8 cellular contexts compared by ENCODE assay signal in the genomic region with DNA sequence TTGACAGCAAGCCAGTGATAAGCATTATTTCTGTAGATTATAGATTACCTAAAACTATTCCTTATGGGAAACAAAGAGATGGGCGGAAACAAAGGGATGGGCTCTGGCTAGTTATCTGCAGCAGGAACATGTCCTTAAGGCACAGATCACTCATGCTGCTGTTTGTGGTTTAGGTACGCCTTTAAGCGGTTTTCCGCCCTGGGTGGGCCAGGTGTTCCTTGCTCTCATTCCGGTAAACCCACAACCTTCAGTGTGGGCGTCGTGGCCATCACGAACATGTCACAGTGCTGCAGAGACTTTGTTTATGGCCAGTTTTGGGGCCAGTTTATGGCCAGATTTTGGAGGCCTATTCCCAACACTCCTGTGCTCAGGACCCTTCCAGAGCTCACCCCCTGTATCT. TPM values are rescaled to one million over a fixed set of nuclear protein-coding genes. Genes with fewer than 3 reads are reported as not detected.
DNase-seq lines count a peak whose midpoint lies in the region; ATAC-seq, FAIRE-seq and TF ChIP-seq lines count a peak whose summit lies in the region.
"Not testable (repeated sequence)": the region's sequence is repeated elsewhere in the genome, so short reads cannot be mapped to it uniquely, and the experiment has no call there.

No MANE protein-coding gene starts in this region.

- not testable (repeated sequence) for H2AFZ ChIP-seq in HepG2 (ENCODE audit: low read length)

- peaks cover 18% of the 10 kb centered on the region for H3K4me1 ChIP-seq in CD4-positive, alpha-beta memory T cell (ENCODE audit: insufficient read depth, low read length)
- peaks cover 31% of the 10 kb centered on the region for H3K4me1 ChIP-seq in HepG2 (ENCODE audit: insufficient read depth, low read length)
- H3K4me1 ChIP-seq in transverse colon: not testable (repeated sequence)

- not testable (repeated sequence) for H3K27me3 ChIP-seq in CD4-positive, alpha-beta memory T cell (ENCODE audit: insufficient read depth, low read length); transverse colon
- H3K27me3 ChIP-seq in HepG2 (ENCODE audit: control insufficient read depth in 1 of 2, insufficient read depth in 2 of 2, low read length in 2 of 2): peaks cover 2 to 35% of the 10 kb centered on the region in 2 experiments; a peak in 4 of 5 replicates

- in situ Hi-C loops in HepG2 (cut with HindIII; ENCODE audit: extremely low pct_ligation_motif_present, low pct_unique_long_range_greater_than_20kb); transverse colon (cut with MboI; ENCODE audit: low pct_ligation_motif_present in 1 of 4, low pct_unique_long_range_greater_than_20kb in 1 of 4, low sequenced_read_pairs in 3 of 4): not testable (repeated sequence)

- not testable (repeated sequence) for FAIRE-seq in HepG2 (lab: Jason Lieb, UNC)

- H4K20me1 ChIP-seq in HepG2 (ENCODE audit: insufficient read depth, low read length): not testable (repeated sequence)

- WGBS in HepG2 (ENCODE audit: low lambda C conversion rate): 87% methylated on average over 8 of the region's 8 CpGs
- WGBS in transverse colon (ENCODE audit: low coverage in 1 of 2), 2 donors: 73 to 75% methylated on average over 4 to 8 of the region's 8 CpGs

- not testable (repeated sequence) for ATAC-seq in activated CD8-positive, alpha-beta T cell treated with anti-CD3 and anti-CD28 coated beads, Interleukin-2, amount 10 ng/mL, durations not matched to agents 7 days and 5 days; HepG2
- ATAC-seq in activated T-helper 17 cell treated with anti-CD3 and anti-CD28 coated beads, Interleukin-2, amount 50 U/mL, for 72 hours (replicated peaks): peak; percentile 22

- not testable (repeated sequence) for H3K4me3 ChIP-seq in CD4-positive, alpha-beta memory T cell (ENCODE audit: low read length in 2 of 2); HepG2 (replicated peaks in 1 of 3; ENCODE audit: insufficient read depth in 1 of 3, low read depth in 2 of 3, low read length in 3 of 3); transverse colon

- peak overlapping the region in 6 of 7 donors; percentile 25 to 68 (median 50) for H3K27ac Mint-ChIP-seq in CD4-positive, alpha-beta memory T cell
- H3K27ac Mint-ChIP-seq in activated CD8-positive, alpha-beta T cell treated with anti-CD3 and anti-CD28 coated beads, Interleukin-2, amount 10 ng/mL, durations not matched to agents 7 days and 5 days: peak overlapping the region; percentile 37
- peak overlapping the region; percentile 39 for H3K27ac Mint-ChIP-seq in activated T-helper 17 cell treated with anti-CD3 and anti-CD28 coated beads, Interleukin-2, amount 50 U/mL, for 72 hours
- H3K27ac Mint-ChIP-seq in activated naive CD8-positive, alpha-beta T cell treated with anti-CD3 and anti-CD28 coated beads for 36 hours: not testable (repeated sequence)

- not testable (repeated sequence) for H3K9ac ChIP-seq in HepG2 (ENCODE audit: insufficient read depth, low read depth, low read length)

- H3K27ac ChIP-seq in CD4-positive, alpha-beta memory T cell (ENCODE audit: low read depth, low read length); HepG2 (ENCODE audit: extremely low read length, insufficient read depth, low read length); transverse colon: not testable (repeated sequence)
- H3K27ac ChIP-seq in VCaP: peak overlapping the region; percentile 58

- not testable (repeated sequence) for TF ChIP-seq POLR2A in HepG2 (IDR thresholded peaks at IDR 0.05; ENCODE audit: insufficient read depth in 1 of 2, low read depth in 2 of 2, low read length in 2 of 2); transverse colon (IDR thresholded peaks at IDR 0.05)

- DNase-seq in CD4-positive, alpha-beta memory T cell: peak in 4 of 5 donors; percentile 24 to 55 (median 37)
- peak; percentile 78 for DNase-seq in activated CD8-positive, alpha-beta T cell treated with anti-CD3 and anti-CD28 coated beads, Interleukin-2, amount 10 ng/mL, durations not matched to agents 7 days and 5 days
- peak; percentile 63 for DNase-seq in activated naive CD8-positive, alpha-beta T cell treated with anti-CD3 and anti-CD28 coated beads for 36 hours
- not testable (repeated sequence) for DNase-seq in HepG2 (ENCODE audit: low spot score)
- peak; percentile 23 for DNase-seq in stimulated activated CD4-positive, alpha-beta T cell treated with anti-CD3 and anti-CD28 coated beads, Interleukin-4, amount 100 ng/mL, for 24 hours
- peak; percentile 34 for DNase-seq in transverse colon

- not testable (repeated sequence) for H3K36me3 ChIP-seq in CD4-positive, alpha-beta memory T cell (ENCODE audit: insufficient read depth, low read length); HepG2 (replicated peaks in 1 of 2; ENCODE audit: control insufficient read depth in 1 of 2, insufficient read depth in 2 of 2, low read length in 2 of 2); transverse colon

- peak overlapping the region in 4 of 8 donors; percentile 25 to 68 (median 42) for H3K4me3 Mint-ChIP-seq in CD4-positive, alpha-beta memory T cell
- peak overlapping the region; percentile 10 for H3K4me3 Mint-ChIP-seq in activated CD8-positive, alpha-beta T cell treated with anti-CD3 and anti-CD28 coated beads, Interleukin-2, amount 10 ng/mL, durations not matched to agents 7 days and 5 days
- H3K4me3 Mint-ChIP-seq in activated T-helper 17 cell treated with anti-CD3 and anti-CD28 coated beads, Interleukin-2, amount 50 U/mL, for 72 hours: peak overlapping the region; percentile 37
- not testable (repeated sequence) for H3K4me3 Mint-ChIP-seq in activated naive CD8-positive, alpha-beta T cell treated with anti-CD3 and anti-CD28 coated beads for 36 hours

- TF ChIP-seq EP300 in HepG2 (IDR thresholded peaks at IDR 0.05; ENCODE audit: low read depth in 2 of 2, low read length in 2 of 2); HepG2 (CRISPR knock-in tag; IDR thresholded peaks at IDR 0.05; ENCODE audit: borderline replicate concordance); transverse colon (IDR thresholded peaks at IDR 0.05; ENCODE audit: low read depth): not testable (repeated sequence)

- not testable (repeated sequence) for TF ChIP-seq RAD21 in HepG2 (CRISPR knock-in tag; IDR thresholded peaks at IDR 0.05)

- H3K4me2 ChIP-seq in HepG2 (ENCODE audit: low read depth, low read length): not testable (repeated sequence)

- not testable (repeated sequence) for TF ChIP-seq CTCF in VCaP (conservative IDR thresholded peaks at IDR 0.05); HepG2 (CRISPR knock-in tag; IDR thresholded peaks at IDR 0.05); transverse colon (IDR thresholded peaks at IDR 0.05)

- not testable (repeated sequence) for H3K27me3 Mint-ChIP-seq in CD4-positive, alpha-beta memory T cell; activated CD8-positive, alpha-beta T cell treated with anti-CD3 and anti-CD28 coated beads, Interleukin-2, amount 10 ng/mL, durations not matched to agents 7 days and 5 days (ENCODE audit: low read depth); activated T-helper 17 cell treated with anti-CD3 and anti-CD28 coated beads, Interleukin-2, amount 50 U/mL, for 72 hours; activated naive CD8-positive, alpha-beta T cell treated with anti-CD3 and anti-CD28 coated beads for 36 hours

- intact Hi-C loops in CD4-positive, alpha-beta memory T cell (cut with micrococcal nuclease); HepG2 (cut with micrococcal nuclease; ENCODE audit: unreplicated experiment); transverse colon (cut with DNase I; ENCODE audit: low total_unique reads): not testable (repeated sequence)

- POLR2A ChIA-PET in CD4-positive, alpha-beta memory T cell (lab: Charles Lee; ENCODE audit: partially characterized antibody); HepG2 (lab: Yijun Ruan, JAX): not testable (repeated sequence)
- POLR2A ChIA-PET in activated CD8-positive, alpha-beta T cell treated with anti-CD3 and anti-CD28 coated beads, Interleukin-2, amount 10 ng/mL, durations not matched to agents 7 days and 5 days (lab: Charles Lee): interaction anchor here (1.0 kb wide), 1 partner anchor 18 kb away, joined by 3 read pairs; no protein-coding TSS in a partner anchor

- H3K9me3 Mint-ChIP-seq in CD4-positive, alpha-beta memory T cell: peaks cover 0 to 14% (median 6%) of the 10 kb centered on the region in 8 donors
- not testable (repeated sequence) for H3K9me3 Mint-ChIP-seq in activated CD8-positive, alpha-beta T cell treated with anti-CD3 and anti-CD28 coated beads, Interleukin-2, amount 10 ng/mL, durations not matched to agents 7 days and 5 days (ENCODE audit: insufficient read depth); activated T-helper 17 cell treated with anti-CD3 and anti-CD28 coated beads, Interleukin-2, amount 50 U/mL, for 72 hours; activated naive CD8-positive, alpha-beta T cell treated with anti-CD3 and anti-CD28 coated beads for 36 hours

- BruUV-seq in HepG2 (replicated peaks; lab: Mats Ljungman, UMichigan): not testable (repeated sequence)

- H3K4me1 Mint-ChIP-seq in CD4-positive, alpha-beta memory T cell: peaks cover 11 to 37% (median 21%) of the 10 kb centered on the region in 4 donors
- H3K4me1 Mint-ChIP-seq in activated CD8-positive, alpha-beta T cell treated with anti-CD3 and anti-CD28 coated beads, Interleukin-2, amount 10 ng/mL, durations not matched to agents 7 days and 5 days (ENCODE audit: low read depth): peaks cover 39% of the 10 kb centered on the region
- peaks cover 13% of the 10 kb centered on the region for H3K4me1 Mint-ChIP-seq in activated T-helper 17 cell treated with anti-CD3 and anti-CD28 coated beads, Interleukin-2, amount 50 U/mL, for 72 hours
- peaks cover 21% of the 10 kb centered on the region for H3K4me1 Mint-ChIP-seq in activated naive CD8-positive, alpha-beta T cell treated with anti-CD3 and anti-CD28 coated beads for 36 hours

- H3K36me3 Mint-ChIP-seq in CD4-positive, alpha-beta memory T cell; activated T-helper 17 cell treated with anti-CD3 and anti-CD28 coated beads, Interleukin-2, amount 50 U/mL, for 72 hours (ENCODE audit: low read depth); activated naive CD8-positive, alpha-beta T cell treated with anti-CD3 and anti-CD28 coated beads for 36 hours: not testable (repeated sequence)
- H3K36me3 Mint-ChIP-seq in activated CD8-positive, alpha-beta T cell treated with anti-CD3 and anti-CD28 coated beads, Interleukin-2, amount 10 ng/mL, durations not matched to agents 7 days and 5 days (ENCODE audit: low read depth): peaks cover 11% of the 10 kb centered on the region

- H3K79me2 ChIP-seq in HepG2 (ENCODE audit: insufficient read depth, low read length): not testable (repeated sequence)

- not testable (repeated sequence) for H3K9me3 ChIP-seq in CD4-positive, alpha-beta memory T cell (ENCODE audit: control insufficient read depth in 1 of 2, low read length in 2 of 2); HepG2 (ENCODE audit: low read length); transverse colon

- CTCF ChIA-PET in CD4-positive, alpha-beta memory T cell (lab: Charles Lee; ENCODE audit: partially characterized antibody): interaction anchor here (1.9 kb wide), 1 partner anchor 162 kb away, joined by 4 read pairs; no protein-coding TSS in a partner anchor
- CTCF ChIA-PET in activated CD8-positive, alpha-beta T cell treated with anti-CD3 and anti-CD28 coated beads, Interleukin-2, amount 10 ng/mL, durations not matched to agents 7 days and 5 days (lab: Charles Lee): interaction anchor here (0.7 kb wide), 1 partner anchor 400 kb away, joined by 3 read pairs; no protein-coding TSS in a partner anchor
- CTCF ChIA-PET in HepG2 (lab: Yijun Ruan, JAX; ENCODE audit: low intra/inter-chr PET ratio, low total read pairs): not testable (repeated sequence)

RNA-seq across cellular contexts. Expression of a gene that starts 37.3 kb away (rescaled TPM):
- total RNA-seq in CD4-positive, alpha-beta memory T cell: 10 to 100 TPM; 41.2 to 43.6 TPM
- 100 to 1,000 TPM; 106 to 139 TPM for polyA plus RNA-seq in CD4-positive, alpha-beta memory T cell
- total RNA-seq in activated CD8-positive, alpha-beta T cell treated with anti-CD3 and anti-CD28 coated beads, Interleukin-2, amount 10 ng/mL, durations not matched to agents 7 days and 5 days: 100 to 1,000 TPM; 291 to 301 TPM
- 10 to 100 TPM; 53.5 to 75.6 TPM for total RNA-seq in activated T-helper 17 cell treated with anti-CD3 and anti-CD28 coated beads, Interleukin-2, amount 50 U/mL, for 72 hours
- 100 to 1,000 TPM; 148 to 157 TPM for total RNA-seq in activated naive CD8-positive, alpha-beta T cell treated with anti-CD3 and anti-CD28 coated beads for 36 hours
- total RNA-seq in HepG2 (2016; rRNA removed; fragmentation: Illumina TruSeq; extraction: Trizol) (120 and 121 TPM in 2 replicates), transverse colon (100 to 1,000 TPM in 1 of 4 donors, 10 to 100 TPM in 3; 19.1 to 101 (median 85.1) TPM)
- total RNA-seq in HepG2 (2016; cell fraction: cytosol; rRNA removed; fragmentation: Illumina TruSeq; extraction: Trizol; ENCODE audit: low read depth): 37.5 and 39.4 TPM in 2 replicates
- total RNA-seq in HepG2 (2016; cell fraction: insoluble cytoplasmic fraction; rRNA removed; fragmentation: Illumina TruSeq; extraction: Trizol): 108 and 124 TPM in 2 replicates
- 87.3 and 98.2 TPM in 2 replicates for total RNA-seq in HepG2 (2016; cell fraction: membrane; rRNA removed; fragmentation: Illumina TruSeq; extraction: Trizol)
- 50.6 and 54.5 TPM in 2 replicates for total RNA-seq in HepG2 (2016; cell fraction: nucleus; rRNA removed; fragmentation: Illumina TruSeq; extraction: Trizol)
- 132 and 145 TPM in 2 replicates for polyA plus RNA-seq in HepG2 (2011; rRNA removed)
- 85.2 and 137 TPM in 2 replicates for polyA plus RNA-seq in HepG2 (2011; cell fraction: cytosol; rRNA removed)
- polyA plus RNA-seq in HepG2 (2011; cell fraction: nucleus; rRNA removed): 62.9 and 78.0 TPM in 2 replicates
- polyA plus RNA-seq in HepG2 (2012): 57.4 and 73.4 TPM in 2 replicates
- 63.2 and 73.9 TPM in 2 replicates for polyA plus RNA-seq in HepG2 (2016; cell fraction: cytosol; fragmentation: Illumina TruSeq; extraction: Trizol; ENCODE audit: low read depth)
- polyA plus RNA-seq in HepG2 (2016; cell fraction: insoluble cytoplasmic fraction; fragmentation: Illumina TruSeq; extraction: Trizol; ENCODE audit: low read depth): 130 and 145 TPM in 2 replicates
- 84.9 and 106 TPM in 2 replicates for polyA plus RNA-seq in HepG2 (2016; cell fraction: membrane; fragmentation: Illumina TruSeq; extraction: Trizol; ENCODE audit: low read depth)
- polyA plus RNA-seq in HepG2 (2016; cell fraction: nucleus; fragmentation: Illumina TruSeq; extraction: Trizol; ENCODE audit: insufficient read depth, low read depth): 97.9 and 110 TPM in 2 replicates
- polyA minus RNA-seq in HepG2 (2011; rRNA and poly(A)+ RNA removed; ENCODE audit: low replicate concordance): 34.4 and 160 TPM in 2 replicates
- polyA minus RNA-seq in HepG2 (2011; cell fraction: cytosol; rRNA and poly(A)+ RNA removed): 67.1 and 76.1 TPM in 2 replicates
- 14.7 and 18.4 TPM in 2 replicates for polyA minus RNA-seq in HepG2 (2011; cell fraction: nucleus; rRNA and poly(A)+ RNA removed)
